ENCODE assay signal across 7 cellular contexts in the genomic region with DNA sequence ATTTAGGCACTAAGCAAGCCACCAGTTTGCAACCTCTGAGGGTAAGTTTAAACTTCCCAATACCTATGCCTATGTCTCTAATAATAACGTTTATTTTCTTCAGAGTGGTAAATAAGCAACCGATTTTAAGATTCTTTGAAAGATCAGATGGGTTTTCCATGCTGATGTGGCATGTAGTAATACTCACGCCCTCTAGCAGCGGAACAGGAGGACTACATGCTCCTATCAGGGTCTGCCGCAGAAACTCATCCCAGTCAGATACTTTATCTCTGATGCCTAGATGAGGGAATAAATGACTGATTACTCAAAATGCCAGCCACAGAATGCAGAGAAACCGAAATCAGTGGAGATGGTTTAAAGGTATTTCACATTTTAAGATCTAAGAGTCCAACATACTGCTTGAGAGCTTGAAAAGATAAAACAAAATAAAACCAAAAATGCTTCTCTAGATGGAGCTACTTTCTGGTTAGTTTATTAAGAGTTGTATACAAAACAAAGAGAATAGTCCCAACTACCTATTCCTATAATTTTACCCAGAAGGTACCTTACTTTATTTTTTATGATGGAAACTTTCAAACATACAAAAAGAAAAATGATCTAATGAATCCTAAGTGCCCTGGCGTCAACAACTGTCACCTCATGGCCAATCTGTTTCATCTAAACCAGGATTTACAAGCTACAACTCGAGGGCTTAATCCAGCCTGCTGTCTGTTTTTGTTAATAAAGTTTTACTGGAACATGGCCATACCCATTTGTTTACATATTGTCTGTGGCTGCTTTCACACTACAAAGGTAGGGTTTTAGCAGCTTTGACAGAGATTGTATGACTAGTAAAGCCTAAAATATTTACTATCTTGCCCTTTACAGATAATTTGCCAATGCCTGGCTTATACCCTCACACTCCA. TPM values are rescaled to one million over a fixed set of nuclear protein-coding genes. Genes with fewer than 3 reads are reported as not detected.
DNase-seq lines count a peak whose midpoint lies in the region; ATAC-seq and TF ChIP-seq lines count a peak whose summit lies in the region.

No MANE protein-coding gene starts in this region.

- no peak overlapping the region for H2BK120ac ChIP-seq in trophoblast cell (ENCODE audit: insufficient read depth, low read length, poor library complexity)

- TF ChIP-seq POLR2A in uterus (IDR thresholded peaks at IDR 0.05), result no peak

- no CpG with 5 or more reads among the region's 8 CpGs for WGBS in trophoblast cell (ENCODE audit: extremely low coverage, insufficient coverage, insufficient read length)

- DNase-seq in HS-27A (ENCODE audit: low read depth) (peak; percentile 5), RWPE2 (ENCODE audit: low spot score) (no peak), glomerular endothelial cell (ENCODE audit: extremely low read depth, low read depth, low spot score) (peak; percentile 12), trophoblast cell (peak; percentile 44 to 70), uterus (peak; percentile 19 to 28)
- DNase-seq in activated naive CD4-positive, alpha-beta T cell treated with anti-CD3 and anti-CD28 coated beads, Interleukin-2, amount 50 U/mL, for 16 hours, result peak; percentile 48

- no peaks in the 10 kb centered on the region for H3K79me1 ChIP-seq in trophoblast cell (ENCODE audit: low read length)

- peak; percentile 93 for ATAC-seq in RWPE2 (ENCODE audit: low read depth)

- peaks cover 28% of the 10 kb centered on the region for H3K36me3 ChIP-seq in RWPE2 (ENCODE audit: low read depth)
- no peaks in the 10 kb centered on the region for H3K36me3 ChIP-seq in trophoblast cell (ENCODE audit: control insufficient read depth in 1 of 2, insufficient read depth in 2 of 2, low read length in 2 of 2)
- no peaks in the 10 kb centered on the region for H3K36me3 ChIP-seq in uterus

- no peak overlapping the region for H2AK5ac ChIP-seq in trophoblast cell (ENCODE audit: low read length)

- no peak overlapping the region for H2AFZ ChIP-seq in trophoblast cell (ENCODE audit: insufficient read depth, low read length, poor library complexity)

- H3K23ac ChIP-seq in trophoblast cell (ENCODE audit: low read length), result no peak overlapping the region

- TF ChIP-seq CTCF in GM12873 (IDR thresholded peaks at IDR 0.05; ENCODE audit: insufficient read depth, low read depth, low read length, missing control alignments) (peak; percentile 82), RWPE2 (IDR thresholded peaks at IDR 0.05; ENCODE audit: poor library complexity, severe bottlenecking) (peak; percentile 83), uterus (IDR thresholded peaks at IDR 0.05) (peak; percentile 45 to 73 (median 64))

- H3K18ac ChIP-seq in trophoblast cell (ENCODE audit: low read length), result no peak overlapping the region

- H3K27me3 ChIP-seq in RWPE2 (ENCODE audit: insufficient read depth, poor library complexity, severe bottlenecking), result no peaks in the 10 kb centered on the region
- H3K27me3 ChIP-seq in trophoblast cell (ENCODE audit: insufficient read depth, low read length), result no peaks in the 10 kb centered on the region
- H3K27me3 ChIP-seq in uterus, result no peaks in the 10 kb centered on the region

- H3K27ac ChIP-seq in RWPE2 (ENCODE audit: poor library complexity, severe bottlenecking) (no peak overlapping the region), trophoblast cell (ENCODE audit: low read depth, low read length) (no peak overlapping the region), uterus (no peak overlapping the region)

- H4K91ac ChIP-seq in trophoblast cell (ENCODE audit: low read depth, low read length), result no peak overlapping the region

- intact Hi-C loops in uterus (cut with DNase I; ENCODE audit: low total_unique reads), result no loop called here

- H3K9ac ChIP-seq in trophoblast cell (ENCODE audit: low read length), result no peak overlapping the region

- no peak overlapping the region for H2BK5ac ChIP-seq in trophoblast cell (ENCODE audit: low read depth, low read length, poor library complexity)

- H4K12ac ChIP-seq in trophoblast cell (ENCODE audit: low read depth, low read length), result no peak overlapping the region

- H3K9me3 ChIP-seq in RWPE2 (ENCODE audit: severe bottlenecking), result no peaks in the 10 kb centered on the region
- no peaks in the 10 kb centered on the region for H3K9me3 ChIP-seq in trophoblast cell (ENCODE audit: insufficient read depth, low read depth, low read length)
- H3K9me3 ChIP-seq in uterus, result no peaks in the 10 kb centered on the region

- H3K79me2 ChIP-seq in trophoblast cell (ENCODE audit: control insufficient read depth, insufficient read depth, low read length, poor library complexity), result no peaks in the 10 kb centered on the region

- no peak overlapping the region for H2BK12ac ChIP-seq in trophoblast cell (ENCODE audit: low read length)

- H4K8ac ChIP-seq in trophoblast cell (ENCODE audit: low read depth, low read length), result no peak overlapping the region

- H3K4me1 ChIP-seq in RWPE2 (ENCODE audit: insufficient read depth, poor library complexity, severe bottlenecking) (no peaks in the 10 kb centered on the region), trophoblast cell (ENCODE audit: control insufficient read depth in 1 of 2, insufficient read depth in 2 of 2, low read length in 2 of 2) (no peaks in the 10 kb centered on the region), uterus (no peaks in the 10 kb centered on the region)

- H3K4me2 ChIP-seq in trophoblast cell (ENCODE audit: low read length), result no peak overlapping the region

- H3K4ac ChIP-seq in trophoblast cell (ENCODE audit: low read depth, low read length), result no peak overlapping the region

- H3K14ac ChIP-seq in trophoblast cell (ENCODE audit: low read length), result no peak overlapping the region

- H3K4me3 ChIP-seq in RWPE2 (ENCODE audit: severe bottlenecking), result no peak overlapping the region
- H3K4me3 ChIP-seq in trophoblast cell (ENCODE audit: low read depth, low read length), result no peak overlapping the region
- H3K4me3 ChIP-seq in uterus, result no peak overlapping the region

RNA-seq across cellular contexts. Expression of gene STIMATE, which starts 37.5 kb away (rescaled TPM):
- total RNA-seq in glomerular endothelial cell, result 14.0 and 28.5 TPM in 2 replicates
- 11.0 and 11.1 TPM in 2 replicates for polyA plus RNA-seq in trophoblast cell (2013)
- 10 to 100 TPM in 3 of 4 donors, 1 to 10 TPM in 1; 6.7 to 24.1 (median 21.5) TPM for total RNA-seq in uterus
